In the genomic region with DNA sequence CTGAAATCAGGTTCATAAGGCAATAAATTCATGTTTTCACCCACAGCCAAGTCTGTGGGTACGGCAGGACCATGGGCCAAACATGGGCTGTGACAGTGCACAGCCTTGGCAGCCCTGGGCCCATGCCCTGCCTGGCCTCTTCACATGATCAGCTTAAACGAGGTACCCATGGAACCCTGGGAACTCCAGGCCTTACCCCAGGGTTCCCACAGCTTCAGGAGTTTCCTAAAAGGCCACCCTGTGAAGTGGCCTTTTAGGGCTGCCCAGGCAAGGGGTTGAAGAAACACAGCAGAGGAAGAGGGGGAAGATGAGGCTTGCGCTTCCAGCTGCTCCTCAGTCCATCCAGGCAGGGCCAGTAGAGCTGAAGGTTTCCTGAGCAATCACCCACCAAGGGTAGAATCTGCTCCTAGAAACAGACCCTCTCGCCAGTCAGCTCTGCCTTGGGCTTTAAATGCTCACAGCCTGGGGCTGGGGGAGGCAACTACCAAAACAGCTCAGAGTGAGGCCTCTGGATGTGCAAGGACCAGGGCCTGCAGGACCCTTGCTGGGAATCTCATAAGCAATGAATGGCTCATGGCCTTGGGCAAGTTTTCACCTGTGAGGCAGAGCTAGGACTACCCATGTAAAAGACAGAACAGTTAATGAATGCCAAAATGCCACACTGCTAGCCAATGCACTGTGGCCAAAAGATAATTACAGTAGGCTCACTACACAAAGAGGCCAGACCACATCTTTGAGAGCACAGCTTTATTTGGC, we compare ENCODE assay signal across 11 cellular contexts.
DNase-seq lines count a peak whose midpoint lies in the region; ATAC-seq and TF ChIP-seq lines count a peak whose summit lies in the region.
"Had no signal": no experiment of that assay in that cellular context is flagged by ENCODE, and none has a peak within 500 bp of the region (broad histone marks: within the 10 kb centered on the region; RNA-seq: fewer than 3 reads in every experiment).

No MANE protein-coding gene starts in this region.

- no peaks in the 10 kb centered on the region for H3K9me3 Mint-ChIP-seq in endodermal cell
- no peaks in the 10 kb centered on the region for H3K9me3 Mint-ChIP-seq in nephron
- no peaks in the 10 kb centered on the region for H3K9me3 Mint-ChIP-seq in type B pancreatic cell
- no peaks in the 10 kb centered on the region for H3K9me3 Mint-ChIP-seq in stimulated activated naive B cell treated with anti-CD40 and anti-IgM and Interleukin-4, amounts not matched to agents 10 μg/mL and 1 μg/mL and 100 μg/mL, for 72 hours
- H3K9me3 Mint-ChIP-seq in immature natural killer cell: no peaks in the 10 kb centered on the region
- H3K9me3 Mint-ChIP-seq: memory B cell had no signal

- H3K4me1 Mint-ChIP-seq in endodermal cell: peaks cover 22% of the 10 kb centered on the region
- H3K4me1 Mint-ChIP-seq in nephron: peaks cover 69% of the 10 kb centered on the region
- peaks cover 36% of the 10 kb centered on the region for H3K4me1 Mint-ChIP-seq in type B pancreatic cell (ENCODE audit: unreplicated experiment)
- H3K4me1 Mint-ChIP-seq in stimulated activated naive B cell treated with anti-CD40 and anti-IgM and Interleukin-4, amounts not matched to agents 10 μg/mL and 1 μg/mL and 100 μg/mL, for 72 hours: peaks cover 23 to 36% of the 10 kb centered on the region in 2 donors
- peaks cover 22 to 25% of the 10 kb centered on the region in 2 donors for H3K4me1 Mint-ChIP-seq in immature natural killer cell

- no peak overlapping the region for H3K9ac ChIP-seq in endodermal cell (ENCODE audit: extremely low read depth, low read length, poor library complexity, severe bottlenecking)

- H3K36me3 ChIP-seq in endodermal cell (ENCODE audit: control insufficient read depth, insufficient read depth, low read length): no peaks in the 10 kb centered on the region

- H3K9me3 ChIP-seq in endodermal cell (ENCODE audit: control insufficient read depth, low read length): no peaks in the 10 kb centered on the region

- H3K27me3 ChIP-seq in endodermal cell (ENCODE audit: control insufficient read depth, insufficient read depth, low read length, poor library complexity, severe bottlenecking): no peaks in the 10 kb centered on the region
- H3K27me3 ChIP-seq: foreskin keratinocyte had no signal

- DNase-seq in NCI-H446 treated with DMSO at 0.1 percent for 48 hours (lab: John Stamatoyannopoulos, UW): peak; percentile 84
- no peak for DNase-seq in NCI-H446 (lab: John Stamatoyannopoulos, UW)
- peak; percentile 42 for DNase-seq in endodermal cell
- no peak for DNase-seq in type B pancreatic cell (ENCODE audit: extremely low spot score, unreplicated experiment)
- DNase-seq in stimulated activated naive B cell treated with anti-CD40 and anti-IgM and Interleukin-4, amounts not matched to agents 10 μg/mL and 1 μg/mL and 100 μg/mL, for 72 hours: no peak
- DNase-seq in GM19240 (ENCODE audit: insufficient read length, low spot score): no peak
- DNase-seq in immature natural killer cell: no peak
- DNase-seq: ACHN, foreskin keratinocyte had no signal

- WGBS in endodermal cell (ENCODE audit: insufficient coverage in 1 of 2, insufficient read length in 1 of 2), 2 experiments: 88 to 92% methylated on average over 4 of the region's 4 CpGs

- no peaks in the 10 kb centered on the region for H3K27me3 Mint-ChIP-seq in endodermal cell (ENCODE audit: insufficient read depth)
- H3K27me3 Mint-ChIP-seq in nephron (ENCODE audit: low read depth): no peaks in the 10 kb centered on the region
- H3K27me3 Mint-ChIP-seq in type B pancreatic cell: no peaks in the 10 kb centered on the region
- H3K27me3 Mint-ChIP-seq in stimulated activated naive B cell treated with anti-CD40 and anti-IgM and Interleukin-4, amounts not matched to agents 10 μg/mL and 1 μg/mL and 100 μg/mL, for 72 hours: no peaks in the 10 kb centered on the region
- peaks cover 1 to 4% (median 3%) of the 10 kb centered on the region in 3 donors for H3K27me3 Mint-ChIP-seq in immature natural killer cell (ENCODE audit: low read depth in 3 of 3)
- H3K27me3 Mint-ChIP-seq: memory B cell had no signal

- H3K4me3 ChIP-seq in endodermal cell (ENCODE audit: low read length): no peak overlapping the region

- no peak for ATAC-seq in stimulated activated naive B cell treated with anti-CD40 and anti-IgM and Interleukin-4, amounts not matched to agents 10 μg/mL and 1 μg/mL and 100 μg/mL, for 72 hours (replicated peaks)

- no peaks in the 10 kb centered on the region for H3K36me3 Mint-ChIP-seq in endodermal cell (ENCODE audit: low read depth)
- H3K36me3 Mint-ChIP-seq in nephron (ENCODE audit: low read depth): peaks cover 3% of the 10 kb centered on the region
- peaks cover 3% of the 10 kb centered on the region for H3K36me3 Mint-ChIP-seq in type B pancreatic cell
- peaks cover 11 to 16% of the 10 kb centered on the region in 2 donors for H3K36me3 Mint-ChIP-seq in stimulated activated naive B cell treated with anti-CD40 and anti-IgM and Interleukin-4, amounts not matched to agents 10 μg/mL and 1 μg/mL and 100 μg/mL, for 72 hours
- peaks cover 4 to 8% (median 4%) of the 10 kb centered on the region in 3 donors for H3K36me3 Mint-ChIP-seq in immature natural killer cell

- peaks cover 16% of the 10 kb centered on the region for H3K4me1 ChIP-seq in endodermal cell (ENCODE audit: control insufficient read depth, insufficient read depth, low read length)
- H3K4me1 ChIP-seq: foreskin keratinocyte had no signal

- H3K4me3 Mint-ChIP-seq in endodermal cell: no peak overlapping the region
- H3K4me3 Mint-ChIP-seq in nephron: peak overlapping the region in 2 of 3 experiments; percentile 53 to 60
- no peak overlapping the region for H3K4me3 Mint-ChIP-seq in type B pancreatic cell
- H3K4me3 Mint-ChIP-seq in stimulated activated naive B cell treated with anti-CD40 and anti-IgM and Interleukin-4, amounts not matched to agents 10 μg/mL and 1 μg/mL and 100 μg/mL, for 72 hours: no peak overlapping the region
- no peak overlapping the region for H3K4me3 Mint-ChIP-seq in immature natural killer cell
- H3K4me3 Mint-ChIP-seq: memory B cell had no signal

- no peak overlapping the region for H3K27ac Mint-ChIP-seq in endodermal cell
- H3K27ac Mint-ChIP-seq in nephron: peak overlapping the region; percentile 96 to 100 (median 99)
- peak overlapping the region; percentile 65 for H3K27ac Mint-ChIP-seq in type B pancreatic cell
- H3K27ac Mint-ChIP-seq in stimulated activated naive B cell treated with anti-CD40 and anti-IgM and Interleukin-4, amounts not matched to agents 10 μg/mL and 1 μg/mL and 100 μg/mL, for 72 hours: no peak overlapping the region
- H3K27ac Mint-ChIP-seq in immature natural killer cell: peak overlapping the region in 3 of 6 donors; percentile 26 to 38 (median 34)

- TF ChIP-seq CTCF in endodermal cell (conservative IDR thresholded peaks at IDR 0.05) (no peak), nephron (IDR thresholded peaks at IDR 0.05; ENCODE audit: unreplicated experiment in 3 of 3) (no peak), type B pancreatic cell (conservative IDR thresholded peaks at IDR 0.05) (no peak)

- no peak overlapping the region for H3K27ac ChIP-seq in endodermal cell (ENCODE audit: low read depth, low read length)
- H3K27ac ChIP-seq: foreskin keratinocyte had no signal

Comparison
In these comparisons a context has a peak if more than half of its experiments do, and no peak if none do; other contexts are left out.
1. DNase-seq: peak in NCI-H446 treated with DMSO at 0.1 percent for 48 hours (single experiment) and endodermal cell (single experiment); none in NCI-H446 (0 of 2), type B pancreatic cell (single experiment), stimulated activated naive B cell treated with anti-CD40 and anti-IgM and Interleukin-4, amounts not matched to agents 10 μg/mL and 1 μg/mL and 100 μg/mL, for 72 hours (single experiment), GM19240 (single experiment) and immature natural killer cell (0 of 3).
2. H3K27ac Mint-ChIP-seq: peak in nephron (3 of 3) and type B pancreatic cell (single experiment); none in endodermal cell (single experiment) and stimulated activated naive B cell treated with anti-CD40 and anti-IgM and Interleukin-4, amounts not matched to agents 10 μg/mL and 1 μg/mL and 100 μg/mL, for 72 hours (single experiment).
3. H3K4me3 Mint-ChIP-seq: peak in nephron (2 of 3); none in endodermal cell (single experiment), type B pancreatic cell (single experiment), stimulated activated naive B cell treated with anti-CD40 and anti-IgM and Interleukin-4, amounts not matched to agents 10 μg/mL and 1 μg/mL and 100 μg/mL, for 72 hours (0 of 2) and immature natural killer cell (0 of 5).